Comparison of ENCODE assay signal across 8 cellular contexts in genomic region chr7:100166966-100167911, GRCh38. TPM values are rescaled to one million over a fixed set of nuclear protein-coding genes. Genes with fewer than 3 reads are reported as not detected.
DNase-seq lines count a peak whose midpoint lies in the region; ATAC-seq and TF ChIP-seq lines count a peak whose summit lies in the region.

No MANE protein-coding gene starts in this region.

- H3K4me3 ChIP-seq in suprapubic skin (peak overlapping the region; percentile 57), colonic mucosa (no peak overlapping the region)

- H3K4me3 Mint-ChIP-seq in activated CD4-positive, alpha-beta T cell treated with anti-CD3 and anti-CD28 coated beads, Interleukin-2, amount 10 ng/mL, durations not matched to agents 24 days and 14 days = peak overlapping the region; percentile 81
- peak overlapping the region; percentile 77 for H3K4me3 Mint-ChIP-seq in activated naive CD8-positive, alpha-beta T cell treated with anti-CD3 and anti-CD28 coated beads for 36 hours

- peaks cover 71% of the 10 kb centered on the region for H3K4me1 Mint-ChIP-seq in activated CD4-positive, alpha-beta T cell treated with anti-CD3 and anti-CD28 coated beads, Interleukin-2, amount 10 ng/mL, durations not matched to agents 24 days and 14 days
- peaks cover 75% of the 10 kb centered on the region for H3K4me1 Mint-ChIP-seq in activated naive CD8-positive, alpha-beta T cell treated with anti-CD3 and anti-CD28 coated beads for 36 hours

- H3K36me3 Mint-ChIP-seq in activated CD4-positive, alpha-beta T cell treated with anti-CD3 and anti-CD28 coated beads, Interleukin-2, amount 10 ng/mL, durations not matched to agents 24 days and 14 days (ENCODE audit: low read depth) = peaks cover 4% of the 10 kb centered on the region
- H3K36me3 Mint-ChIP-seq in activated naive CD8-positive, alpha-beta T cell treated with anti-CD3 and anti-CD28 coated beads for 36 hours = peaks cover 6% of the 10 kb centered on the region

- H3K27me3 ChIP-seq in suprapubic skin (peaks cover 7% of the 10 kb centered on the region), colonic mucosa (peaks cover 10% of the 10 kb centered on the region)

- TF ChIP-seq EP300 in suprapubic skin (IDR thresholded peaks at IDR 0.05) = no peak

- H3K27ac Mint-ChIP-seq in activated CD4-positive, alpha-beta T cell treated with anti-CD3 and anti-CD28 coated beads, Interleukin-2, amount 10 ng/mL, durations not matched to agents 24 days and 14 days = peak overlapping the region; percentile 65
- peak overlapping the region; percentile 70 for H3K27ac Mint-ChIP-seq in activated naive CD8-positive, alpha-beta T cell treated with anti-CD3 and anti-CD28 coated beads for 36 hours

- H3K36me3 ChIP-seq in suprapubic skin = no peaks in the 10 kb centered on the region
- no peaks in the 10 kb centered on the region for H3K36me3 ChIP-seq in colonic mucosa

- H3K9me3 ChIP-seq in suprapubic skin (no peaks in the 10 kb centered on the region), colonic mucosa (no peaks in the 10 kb centered on the region)

- no peak for DNase-seq in activated CD4-positive, alpha-beta T cell treated with anti-CD3 and anti-CD28 coated beads, Interleukin-2, amount 10 ng/mL, durations not matched to agents 24 days and 14 days
- no peak for DNase-seq in activated CD4-positive, alpha-beta T cell treated with anti-CD3 and anti-CD28 coated beads for 4 hours
- no peak for DNase-seq in activated naive CD8-positive, alpha-beta T cell treated with anti-CD3 and anti-CD28 coated beads for 36 hours
- DNase-seq in left kidney (ENCODE audit: low read depth, low spot score) (peak; percentile 20), suprapubic skin (ENCODE audit: low spot score in 2 of 2) (peak in 1 of 2 donors; percentile 62), AML-193 (lab: John Stamatoyannopoulos, UW) (no peak), colonic mucosa (no peak)

- peak overlapping the region in 1 of 2 donors; percentile 78 for H3K9ac ChIP-seq in colonic mucosa (ENCODE audit: low read depth in 2 of 2, low read length in 2 of 2)

- TF ChIP-seq CTCF in suprapubic skin (IDR thresholded peaks at IDR 0.05) = no peak
- TF ChIP-seq CTCF in colonic mucosa (IDR thresholded peaks at IDR 0.05) = no peak

- H3K4me1 ChIP-seq in suprapubic skin = peaks cover 65% of the 10 kb centered on the region
- no peaks in the 10 kb centered on the region for H3K4me1 ChIP-seq in colonic mucosa

- intact Hi-C loops in activated CD4-positive, alpha-beta T cell treated with anti-CD3 and anti-CD28 coated beads, Interleukin-2, amount 10 ng/mL, durations not matched to agents 24 days and 14 days (cut with micrococcal nuclease) = loop anchor here (2.0 kb wide), 1 partner anchor 42 kb away; no protein-coding TSS in a partner anchor
- intact Hi-C loops in colonic mucosa (cut with DNase I) = no loop called here

- ATAC-seq in HG02759 (IDR thresholded peaks at IDR 0.05; ENCODE audit: unreplicated experiment) = no peak

- WGBS in suprapubic skin = 24% methylated on average over 12 of the region's 14 CpGs

- peaks cover 7% of the 10 kb centered on the region for H3K27me3 Mint-ChIP-seq in activated CD4-positive, alpha-beta T cell treated with anti-CD3 and anti-CD28 coated beads, Interleukin-2, amount 10 ng/mL, durations not matched to agents 24 days and 14 days
- no peaks in the 10 kb centered on the region for H3K27me3 Mint-ChIP-seq in activated naive CD8-positive, alpha-beta T cell treated with anti-CD3 and anti-CD28 coated beads for 36 hours

- TF ChIP-seq POLR2A in suprapubic skin (IDR thresholded peaks at IDR 0.05) = no peak

- H3K9me3 Mint-ChIP-seq in activated CD4-positive, alpha-beta T cell treated with anti-CD3 and anti-CD28 coated beads, Interleukin-2, amount 10 ng/mL, durations not matched to agents 24 days and 14 days = no peaks in the 10 kb centered on the region
- H3K9me3 Mint-ChIP-seq in activated naive CD8-positive, alpha-beta T cell treated with anti-CD3 and anti-CD28 coated beads for 36 hours = no peaks in the 10 kb centered on the region

- H3K27ac ChIP-seq in suprapubic skin (peak overlapping the region; percentile 73), colonic mucosa (no peak overlapping the region)

RNA-seq across cellular contexts. Expression of gene GAL3ST4, which starts 1.2 kb away (rescaled TPM):
- 2.1 TPM in 2 replicates for total RNA-seq in activated CD4-positive, alpha-beta T cell treated with anti-CD3 and anti-CD28 coated beads, Interleukin-2, amount 10 ng/mL, durations not matched to agents 24 days and 14 days
- 1 to 10 TPM; 2.9 to 3.6 TPM for total RNA-seq in activated naive CD8-positive, alpha-beta T cell treated with anti-CD3 and anti-CD28 coated beads for 36 hours
- 10 to 100 TPM; 30.0 to 36.9 (median 33.0) TPM for total RNA-seq in suprapubic skin
- total RNA-seq in colonic mucosa = 10 to 100 TPM in 1 of 2 donors, 1 to 10 TPM in 1; 5.2 to 11.6 TPM

RNA-seq across cellular contexts. Expression of gene TRAPPC14, which starts 8.7 kb away (rescaled TPM):
- 31.7 and 39.2 TPM in 2 replicates for total RNA-seq in activated CD4-positive, alpha-beta T cell treated with anti-CD3 and anti-CD28 coated beads, Interleukin-2, amount 10 ng/mL, durations not matched to agents 24 days and 14 days
- 10 to 100 TPM; 17.0 to 20.0 TPM for total RNA-seq in activated naive CD8-positive, alpha-beta T cell treated with anti-CD3 and anti-CD28 coated beads for 36 hours
- total RNA-seq in suprapubic skin (10 to 100 TPM; 19.7 to 69.0 (median 35.8) TPM), colonic mucosa (10 to 100 TPM; 40.3 to 69.5 TPM)

RNA-seq across cellular contexts. Expression of gene GPC2, which starts 9.9 kb away (rescaled TPM):
- 6.3 and 7.9 TPM in 2 replicates for total RNA-seq in activated CD4-positive, alpha-beta T cell treated with anti-CD3 and anti-CD28 coated beads, Interleukin-2, amount 10 ng/mL, durations not matched to agents 24 days and 14 days
- total RNA-seq in activated naive CD8-positive, alpha-beta T cell treated with anti-CD3 and anti-CD28 coated beads for 36 hours = 1 to 10 TPM; 3.6 to 3.9 TPM
- 10 to 100 TPM in 2 of 4 donors, 1 to 10 TPM in 2; 7.3 to 45.4 (median 14.8) TPM for total RNA-seq in suprapubic skin
- 1 to 10 TPM; 4.0 to 7.6 TPM for total RNA-seq in colonic mucosa

RNA-seq across cellular contexts. Expression of gene STAG3, which starts 10.5 kb away (rescaled TPM):
- 23.7 TPM in 2 replicates for total RNA-seq in activated CD4-positive, alpha-beta T cell treated with anti-CD3 and anti-CD28 coated beads, Interleukin-2, amount 10 ng/mL, durations not matched to agents 24 days and 14 days
- total RNA-seq in activated naive CD8-positive, alpha-beta T cell treated with anti-CD3 and anti-CD28 coated beads for 36 hours = 10 to 100 TPM; 21.1 to 21.4 TPM
- total RNA-seq in suprapubic skin (1 to 10 TPM in 2 of 4 donors, under 1 TPM in 1, not detected in 1; 0.68 to 2.0 (median 1.9) TPM), colonic mucosa (1 to 10 TPM; 1.4 to 3.8 TPM)

RNA-seq across cellular contexts. Expression of gene LAMTOR4, which starts 18.5 kb away (rescaled TPM):
- 123 and 126 TPM in 2 replicates for total RNA-seq in activated CD4-positive, alpha-beta T cell treated with anti-CD3 and anti-CD28 coated beads, Interleukin-2, amount 10 ng/mL, durations not matched to agents 24 days and 14 days
- total RNA-seq in activated naive CD8-positive, alpha-beta T cell treated with anti-CD3 and anti-CD28 coated beads for 36 hours = 100 to 1,000 TPM; 101 to 104 TPM
- total RNA-seq in suprapubic skin (100 to 1,000 TPM; 346 to 682 (median 537) TPM), colonic mucosa (100 to 1,000 TPM; 230 to 268 TPM)
